ENCODE assay signal across 9 cellular contexts in genomic region chr15:96889734-96890480, GRCh38.
DNase-seq lines count a peak whose midpoint lies in the region; ATAC-seq, FAIRE-seq and TF ChIP-seq lines count a peak whose summit lies in the region.
"Had no signal": no experiment of that assay in that cellular context is flagged by ENCODE, and none has a peak within 500 bp of the region (broad histone marks: within the 10 kb centered on the region; RNA-seq: fewer than 3 reads in every experiment).

No MANE protein-coding gene starts in this region.

- no peak for TF ChIP-seq CTCF in bronchial epithelial cell (IDR thresholded peaks at IDR 0.05; ENCODE audit: insufficient read depth, low read length, severe bottlenecking)
- no peak for TF ChIP-seq CTCF in osteoblast (IDR thresholded peaks at IDR 0.05; ENCODE audit: extremely low read depth, low read depth, low read length)
- TF ChIP-seq CTCF in GM13977 (IDR thresholded peaks at IDR 0.05; ENCODE audit: extremely low read depth, insufficient read depth, missing control alignments): no peak

- H3K4me3 ChIP-seq in Jurkat, Clone E6-1 (ENCODE audit: low read length): peak overlapping the region; percentile 29
- H3K4me3 ChIP-seq in bronchial epithelial cell (ENCODE audit: low read depth, low read length): peak overlapping the region; percentile 4
- peak overlapping the region; percentile 34 for H3K4me3 ChIP-seq in osteoblast (ENCODE audit: insufficient read depth, low read length)

- no peaks in the 10 kb centered on the region for H3K36me3 ChIP-seq in bronchial epithelial cell (ENCODE audit: control insufficient read depth, insufficient read depth, low read length)
- no peaks in the 10 kb centered on the region for H3K36me3 ChIP-seq in osteoblast (ENCODE audit: insufficient read depth, low read length)

- no peak for FAIRE-seq in bronchial epithelial cell (lab: Jason Lieb, UNC)
- FAIRE-seq: RCC 7860 had no signal

- H3K9me3 ChIP-seq in osteoblast (ENCODE audit: low read depth, low read length): no peaks in the 10 kb centered on the region

- no peaks in the 10 kb centered on the region for H3K27me3 ChIP-seq in bronchial epithelial cell (ENCODE audit: control insufficient read depth, insufficient read depth, low read length)
- no peaks in the 10 kb centered on the region for H3K27me3 ChIP-seq in osteoblast (ENCODE audit: insufficient read depth, low read length)

- no peaks in the 10 kb centered on the region for H3K79me2 ChIP-seq in osteoblast (ENCODE audit: insufficient read depth, low read length)

- no peaks in the 10 kb centered on the region for H4K20me1 ChIP-seq in osteoblast (ENCODE audit: insufficient read depth, low read length)

- H3K4me1 ChIP-seq in osteoblast (ENCODE audit: insufficient read depth, low read length): no peaks in the 10 kb centered on the region

- no peak overlapping the region for H2AFZ ChIP-seq in osteoblast (ENCODE audit: low read length)

- DNase-seq in Daoy (ENCODE audit: low read depth) (peak; percentile 24), bronchial epithelial cell (ENCODE audit: low read depth) (no peak), osteoblast (ENCODE audit: insufficient read length, low spot score, missing footprints) (no peak), GM13977 (ENCODE audit: low spot score) (no peak), NCI-H748 treated with DMSO at 0.1 percent for 48 hours (lab: John Stamatoyannopoulos, UW) (no peak), NK-92 (lab: John Stamatoyannopoulos, UW; ENCODE audit: unreplicated experiment) (no peak)
- DNase-seq in Jurkat, Clone E6-1 (ENCODE audit: low read depth, low spot score): no peak

- in situ Hi-C loops in GM13977 (cut with MboI; ENCODE audit: low pct_unique_long_range_greater_than_20kb, low sequenced_read_pairs, unreplicated experiment): no loop called here

- ATAC-seq in HG02840 (IDR thresholded peaks at IDR 0.05; ENCODE audit: low FRiP score, unreplicated experiment): no peak

- H3K27ac ChIP-seq in osteoblast (ENCODE audit: low read depth, low read length): no peak overlapping the region

- H3K4me2 ChIP-seq in osteoblast (ENCODE audit: insufficient read depth, low read length): peak overlapping the region; percentile 60
